27 cellular contexts compared by ENCODE assay signal in genomic region chr3:71229905-71230657, GRCh38.
DNase-seq lines count a peak whose midpoint lies in the region; ATAC-seq, FAIRE-seq and TF ChIP-seq lines count a peak whose summit lies in the region.
"Had no signal": no experiment of that assay in that cellular context is flagged by ENCODE, and none has a peak within 500 bp of the region (broad histone marks: within the 10 kb centered on the region; RNA-seq: fewer than 3 reads in every experiment).

No MANE protein-coding gene starts in this region.

- H3K4ac ChIP-seq in H1 (replicated peaks; ENCODE audit: insufficient read length, low read depth, low read length): no peak overlapping the region

- ATAC-seq in activated CD4-positive, alpha-beta T cell treated with anti-CD3 and anti-CD28 coated beads for 36 hours: no peak
- ATAC-seq in GM18520 (IDR thresholded peaks at IDR 0.05; ENCODE audit: unreplicated experiment): no peak
- ATAC-seq: body of pancreas, PC-3 had no signal

- no peak overlapping the region for H3K23ac ChIP-seq in H1 (ENCODE audit: insufficient read length)

- H4K91ac ChIP-seq in H1 (replicated peaks; ENCODE audit: insufficient read length, low read length): no peak overlapping the region

- intact Hi-C loops in activated CD4-positive, alpha-beta T cell treated with anti-CD3 and anti-CD28 coated beads for 36 hours (cut with DNase I, micrococcal nuclease): loop anchor here (5.0 kb wide), 2 partner anchors 37 to 262 kb away; no protein-coding TSS in a partner anchor
- intact Hi-C loops in sigmoid colon (cut with DNase I): no loop called here

- H3K4me2 ChIP-seq in Karpas-422 (ENCODE audit: low read depth, low read length, poor library complexity, severe bottlenecking) (no peak overlapping the region), H1 (ENCODE audit: insufficient read depth in 1 of 2, low read depth in 2 of 2, low read length in 2 of 2) (0 out of 4 replicates have a peak overlapping the region, but pooled peaks of 1 of the 2 experiments have one; percentile 13)
- H3K4me2 ChIP-seq: smooth muscle cell had no signal

- no peaks in the 10 kb centered on the region for H3K9me3 Mint-ChIP-seq in activated CD4-positive, alpha-beta T cell treated with anti-CD3 and anti-CD28 coated beads for 36 hours (ENCODE audit: low read depth)
- H3K9me3 Mint-ChIP-seq in nephron progenitor cell: peaks cover 7% of the 10 kb centered on the region
- H3K9me3 Mint-ChIP-seq: activated CD4-positive, alpha-beta T cell treated with anti-CD3 and anti-CD28 coated beads, Interleukin-2, amount 10 ng/mL, durations not matched to agents 24 days and 14 days had no signal

- no peak overlapping the region for H2BK20ac ChIP-seq in H1 (ENCODE audit: low read length)

- FAIRE-seq in H1 (lab: Jason Lieb, UNC): no peak

- H3K9me3 ChIP-seq in Karpas-422 (ENCODE audit: low read length): no peaks in the 10 kb centered on the region
- H3K9me3 ChIP-seq in H1 (ENCODE audit: insufficient read depth in 2 of 2, low read depth in 1 of 2, low read length in 1 of 2): no peaks in the 10 kb centered on the region
- H3K9me3 ChIP-seq in sigmoid colon: no peaks in the 10 kb centered on the region
- H3K9me3 ChIP-seq: BE2C, body of pancreas, esophagus muscularis mucosa, stomach, uterus had no signal

- TF ChIP-seq POLR2A in H1 (IDR thresholded peaks at IDR 0.05; ENCODE audit: control extremely low read depth in 1 of 2, low read depth in 2 of 2, low read length in 2 of 2) (no peak), sigmoid colon (IDR thresholded peaks at IDR 0.05) (no peak)

- H3K23me2 ChIP-seq in H1 (ENCODE audit: low read depth, low read length): no peaks in the 10 kb centered on the region

- H2AK5ac ChIP-seq in H1 (ENCODE audit: low read depth, low read length): 0 out of 2 replicates have a peak overlapping the region, but pooled peaks have one; percentile 60

- no peak for TF ChIP-seq EP300 in H1 (IDR thresholded peaks at IDR 0.05; ENCODE audit: borderline replicate concordance in 1 of 2, low read depth in 2 of 2, low read length in 2 of 2)
- TF ChIP-seq EP300 in sigmoid colon (IDR thresholded peaks at IDR 0.05): no peak

- peak overlapping the region; percentile 52 for H3K27ac ChIP-seq in Karpas-422 (ENCODE audit: low read length)
- H3K27ac ChIP-seq in H1 (ENCODE audit: low read depth, low read length): no peak overlapping the region
- peak overlapping the region; percentile 25 to 60 (median 48) for H3K27ac ChIP-seq in sigmoid colon
- H3K27ac ChIP-seq: stomach, uterus had no signal

- H3K4me1 ChIP-seq in Karpas-422 (ENCODE audit: low read length): peaks cover 89% of the 10 kb centered on the region
- peaks cover 2 to 11% (median 7%) of the 10 kb centered on the region in 4 experiments; a peak in 5 of 7 replicates for H3K4me1 ChIP-seq in H1 (replicated peaks in 1 of 4; ENCODE audit: control insufficient read depth in 3 of 4, insufficient read depth in 4 of 4, low read length in 3 of 4)
- H3K4me1 ChIP-seq in sigmoid colon: peaks cover 0 to 55% (median 40%) of the 10 kb centered on the region in 4 donors
- H3K4me1 ChIP-seq: BE2C, uterus had no signal

- peak overlapping the region; percentile 18 for H3K4me3 Mint-ChIP-seq in activated CD4-positive, alpha-beta T cell treated with anti-CD3 and anti-CD28 coated beads for 36 hours
- no peak overlapping the region for H3K4me3 Mint-ChIP-seq in nephron progenitor cell
- H3K4me3 Mint-ChIP-seq: activated CD4-positive, alpha-beta T cell treated with anti-CD3 and anti-CD28 coated beads, Interleukin-2, amount 10 ng/mL, durations not matched to agents 24 days and 14 days had no signal

- H3K36me3 ChIP-seq in Karpas-422 (ENCODE audit: insufficient read depth, low read length): peaks cover 42% of the 10 kb centered on the region; the same call in 1 of the 2 replicates
- no peaks in the 10 kb centered on the region for H3K36me3 ChIP-seq in H1 (ENCODE audit: control insufficient read depth in 2 of 4, insufficient read depth in 4 of 4, low read length in 3 of 4)
- no peaks in the 10 kb centered on the region for H3K36me3 ChIP-seq in sigmoid colon
- H3K36me3 ChIP-seq: BE2C, esophagus muscularis mucosa, stomach, uterus had no signal

- H3K27me3 ChIP-seq in Karpas-422 (ENCODE audit: low read length) (no peaks in the 10 kb centered on the region), H1 (replicated peaks in 1 of 4; ENCODE audit: control insufficient read depth in 3 of 4, extremely low read depth in 1 of 4, insufficient read depth in 3 of 4, low read length in 3 of 4) (no peaks in the 10 kb centered on the region), sigmoid colon (no peaks in the 10 kb centered on the region)
- H3K27me3 ChIP-seq: BE2C, body of pancreas, esophagus muscularis mucosa, stomach, uterus had no signal

- H3K4me3 ChIP-seq in Karpas-422 (ENCODE audit: low read length): no peak overlapping the region
- H3K4me3 ChIP-seq in H1 (ENCODE audit: extremely low read depth in 1 of 4, insufficient read depth in 2 of 4, low read depth in 3 of 4, low read length in 4 of 4): no peak overlapping the region
- H3K4me3 ChIP-seq in sigmoid colon: no peak overlapping the region
- H3K4me3 ChIP-seq: body of pancreas, esophagus muscularis mucosa, smooth muscle cell, stomach, uterus had no signal

- H3K79me1 ChIP-seq in H1 (ENCODE audit: low read depth, low read length): peaks cover 5% of the 10 kb centered on the region

- no peak overlapping the region for H4K5ac ChIP-seq in H1 (ENCODE audit: insufficient read length, low read depth, low read length)

- POLR2A ChIA-PET in activated CD4-positive, alpha-beta T cell treated with anti-CD3 and anti-CD28 coated beads for 36 hours (lab: Charles Lee): interaction anchor here (1.1 kb wide), 1 partner anchor 71 kb away, joined by 4 read pairs; no protein-coding TSS in a partner anchor
- POLR2A ChIA-PET in H1 (lab: Charles Lee; ENCODE audit: partially characterized antibody): interaction anchor here (1.3 kb wide), 1 partner anchor 13 kb away, joined by 3 read pairs; no protein-coding TSS in a partner anchor

- H3K27me3 Mint-ChIP-seq in activated CD4-positive, alpha-beta T cell treated with anti-CD3 and anti-CD28 coated beads for 36 hours: no peaks in the 10 kb centered on the region
- peaks cover 4% of the 10 kb centered on the region for H3K27me3 Mint-ChIP-seq in nephron progenitor cell (ENCODE audit: low read depth, poor library complexity)

- H3K36me3 Mint-ChIP-seq in activated CD4-positive, alpha-beta T cell treated with anti-CD3 and anti-CD28 coated beads for 36 hours (ENCODE audit: low read depth): peaks cover 20% of the 10 kb centered on the region
- peaks cover 23% of the 10 kb centered on the region for H3K36me3 Mint-ChIP-seq in nephron progenitor cell (ENCODE audit: low read depth)

- peak overlapping the region; percentile 66 for H3K27ac Mint-ChIP-seq in activated CD4-positive, alpha-beta T cell treated with anti-CD3 and anti-CD28 coated beads for 36 hours
- H3K27ac Mint-ChIP-seq in nephron progenitor cell: no peak overlapping the region
- H3K27ac Mint-ChIP-seq: activated CD4-positive, alpha-beta T cell treated with anti-CD3 and anti-CD28 coated beads, Interleukin-2, amount 10 ng/mL, durations not matched to agents 24 days and 14 days had no signal

- H2BK15ac ChIP-seq in H1 (ENCODE audit: low read length): no peak overlapping the region

- no peak overlapping the region for H2BK120ac ChIP-seq in H1 (replicated peaks; ENCODE audit: low read depth, low read length)

- H3K9me2 ChIP-seq in Karpas-422 (replicated peaks; ENCODE audit: insufficient read depth, low read length): no peaks in the 10 kb centered on the region

- no peak overlapping the region; the same call in 1 of the 2 replicates for H3K18ac ChIP-seq in H1 (ENCODE audit: extremely low read depth, low read length)

- peak overlapping the region; percentile 7; the same call in 1 of the 2 replicates for H3K9ac ChIP-seq in Karpas-422 (ENCODE audit: low read length)
- no peak overlapping the region for H3K9ac ChIP-seq in H1 (replicated peaks in 1 of 4; ENCODE audit: extremely low read depth in 1 of 4, low read depth in 3 of 4, low read length in 3 of 4)

- H3K79me2 ChIP-seq in Karpas-422 (ENCODE audit: low read length) (peaks cover 99% of the 10 kb centered on the region), H1 (ENCODE audit: control insufficient read depth in 1 of 2, insufficient read depth in 2 of 2, low read length in 2 of 2) (peaks cover 0 to 12% of the 10 kb centered on the region in 2 experiments; a peak in 2 of 4 replicates)

- DNase-seq in activated CD4-positive, alpha-beta T cell treated with anti-CD3 and anti-CD28 coated beads for 36 hours: peak; percentile 43
- no peak for DNase-seq in activated CD4-positive, alpha-beta T cell treated with anti-CD3 and anti-CD28 coated beads, Interleukin-2, amount 50 U/mL, for 48 hours
- DNase-seq in Karpas-422: no peak
- DNase-seq in H1 (ENCODE audit: low read depth in 1 of 2, low spot score in 2 of 2): no peak
- no peak for DNase-seq in sigmoid colon
- DNase-seq in nephron progenitor cell: no peak
- no peak for DNase-seq in NOMO-1 treated with dmso at 0.1 percent for 144 hours (lab: John Stamatoyannopoulos, UW; ENCODE audit: unreplicated experiment)
- DNase-seq: activated CD4-positive, alpha-beta T cell treated with anti-CD3 and anti-CD28 coated beads, Interleukin-2, amount 10 ng/mL, durations not matched to agents 24 days and 14 days; activated CD8-positive, alpha-beta memory T cell treated with anti-CD3 and anti-CD28 coated beads, Interleukin-2, amount 50 U/mL, for 48 hours; activated gamma-delta T cell treated with Interleukin-2 at 50 U/mL for 16 hours; BE2C; body of pancreas; Calu3; effector memory CD4-positive, alpha-beta T cell; EL; H7; NCI-H1436; NCI-H2171 treated with DMSO at 0.1 percent for 48 hours; PC-3; SHP77; stimulated activated CD4-positive, alpha-beta T cell treated with anti-CD3 and anti-CD28 coated beads, Interleukin-2, amount 100 ng/mL, for 48 hours; stomach; T-helper 1 cell; uterus had no signal

- H2BK5ac ChIP-seq in H1 (ENCODE audit: low read depth, low read length): 0 out of 2 replicates have a peak overlapping the region, but pooled peaks have one; percentile 4

- H3K56ac ChIP-seq in H1 (replicated peaks; ENCODE audit: insufficient read length, low read depth, low read length): no peak overlapping the region

- H4K8ac ChIP-seq in H1 (ENCODE audit: extremely low read depth, insufficient read depth, low read length): no peak overlapping the region

- TF ChIP-seq CTCF in H1 (IDR thresholded peaks at IDR 0.05; ENCODE audit: control extremely low read depth in 1 of 3, insufficient read depth in 1 of 3, low read depth in 1 of 3, low read length in 3 of 3) (no peak), sigmoid colon (IDR thresholded peaks at IDR 0.05) (no peak), nephron progenitor cell (IDR thresholded peaks at IDR 0.05) (no peak)

- peaks cover 88% of the 10 kb centered on the region for H3K4me1 Mint-ChIP-seq in activated CD4-positive, alpha-beta T cell treated with anti-CD3 and anti-CD28 coated beads for 36 hours
- peaks cover 82% of the 10 kb centered on the region for H3K4me1 Mint-ChIP-seq in nephron progenitor cell

- H3K14ac ChIP-seq in H1 (ENCODE audit: insufficient read length): no peak overlapping the region

- 85% methylated on average over 7 of the region's 7 CpGs; no CpG with 5 or more reads in 1 of the 2 experiments for WGBS in H1 (ENCODE audit: extremely low coverage in 1 of 2, insufficient coverage in 1 of 2, insufficient read length in 1 of 2, insufficient replicate concordance in 2 of 2, low coverage in 1 of 2, low lambda C conversion rate in 2 of 2, missing lambda C conversion rate in 1 of 2), 2 experiments
- WGBS in sigmoid colon, 2 donors: 92 to 95% methylated on average over 7 of the region's 7 CpGs

- no peak overlapping the region for H2BK12ac ChIP-seq in H1 (ENCODE audit: low read depth, low read length)

- H2AFZ ChIP-seq in Karpas-422 (ENCODE audit: low read length): no peak overlapping the region
- H2AFZ ChIP-seq in H1 (ENCODE audit: low read length): no peak overlapping the region

- no peak for TF ChIP-seq RAD21 in H1 (IDR thresholded peaks at IDR 0.05 in 1 of 2, conservative IDR thresholded peaks at IDR 0.05 in 1 of 2; ENCODE audit: low read depth in 2 of 2, low read length in 2 of 2)

- CTCF ChIA-PET in activated CD4-positive, alpha-beta T cell treated with anti-CD3 and anti-CD28 coated beads for 36 hours (lab: Charles Lee): interaction anchor here (0.5 to 1.4 kb wide), 5 partner anchors 18 to 451 kb away, joined by 3 to 4 read pairs (median 3); no protein-coding TSS in a partner anchor
- CTCF ChIA-PET in H1 (lab: Charles Lee; ENCODE audit: partially characterized antibody): interaction anchor here (0.8 to 1.5 kb wide), 5 partner anchors 15 to 282 kb away, joined by 3 to 6 read pairs (median 3); no protein-coding TSS in a partner anchor

- H4K20me1 ChIP-seq in Karpas-422 (ENCODE audit: insufficient read depth, low read depth, low read length): peaks cover 14% of the 10 kb centered on the region; the same call in 1 of the 2 replicates
- H4K20me1 ChIP-seq in H1 (replicated peaks in 1 of 2; ENCODE audit: control insufficient read depth in 1 of 2, insufficient read depth in 2 of 2, low read length in 2 of 2): peaks cover 0 to 2% of the 10 kb centered on the region in 2 experiments
